ENCODE assay signal across 19 cellular contexts in genomic region chr10:52258791-52259427, GRCh38. TPM values are rescaled to one million over a fixed set of nuclear protein-coding genes. Genes with fewer than 3 reads are reported as not detected.
"Had no signal": no experiment of that assay in that cellular context is flagged by ENCODE, and none has a peak within 500 bp of the region (broad histone marks: within the 10 kb centered on the region; RNA-seq: fewer than 3 reads in every experiment).

No MANE protein-coding gene starts in this region.

- H3K4me1 Mint-ChIP-seq: activated CD4-positive, alpha-beta memory T cell treated with anti-CD3 and anti-CD28 coated beads, Interleukin-2, amount 10 ng/mL, durations not matched to agents 7 days and 5 days; activated naive CD8-positive, alpha-beta T cell treated with anti-CD3 and anti-CD28 coated beads for 36 hours; naive thymus-derived CD8-positive, alpha-beta T cell; T-cell had no signal

- H3K36me3 Mint-ChIP-seq: activated naive CD8-positive, alpha-beta T cell treated with anti-CD3 and anti-CD28 coated beads for 36 hours; naive thymus-derived CD8-positive, alpha-beta T cell; T-cell had no signal

- H3K9me3 Mint-ChIP-seq: activated CD4-positive, alpha-beta memory T cell treated with anti-CD3 and anti-CD28 coated beads, Interleukin-2, amount 10 ng/mL, durations not matched to agents 7 days and 5 days; activated naive CD8-positive, alpha-beta T cell treated with anti-CD3 and anti-CD28 coated beads for 36 hours; naive thymus-derived CD8-positive, alpha-beta T cell; T-cell had no signal

- H3K27ac ChIP-seq: cardiac muscle cell, colonic mucosa, sigmoid colon, upper lobe of left lung had no signal

- H3K4me3 Mint-ChIP-seq: activated CD4-positive, alpha-beta memory T cell treated with anti-CD3 and anti-CD28 coated beads, Interleukin-2, amount 10 ng/mL, durations not matched to agents 7 days and 5 days; activated naive CD8-positive, alpha-beta T cell treated with anti-CD3 and anti-CD28 coated beads for 36 hours; naive thymus-derived CD8-positive, alpha-beta T cell; T-cell had no signal

- H3K27me3 Mint-ChIP-seq: activated CD4-positive, alpha-beta memory T cell treated with anti-CD3 and anti-CD28 coated beads, Interleukin-2, amount 10 ng/mL, durations not matched to agents 7 days and 5 days; activated naive CD8-positive, alpha-beta T cell treated with anti-CD3 and anti-CD28 coated beads for 36 hours; naive thymus-derived CD8-positive, alpha-beta T cell; progenitor cell of endocrine pancreas; T-cell had no signal

- H3K27me3 ChIP-seq: cardiac muscle cell, colonic mucosa, sigmoid colon, upper lobe of left lung had no signal

- H3K27ac Mint-ChIP-seq: activated CD4-positive, alpha-beta memory T cell treated with anti-CD3 and anti-CD28 coated beads, Interleukin-2, amount 10 ng/mL, durations not matched to agents 7 days and 5 days; activated naive CD8-positive, alpha-beta T cell treated with anti-CD3 and anti-CD28 coated beads for 36 hours; naive thymus-derived CD8-positive, alpha-beta T cell; progenitor cell of endocrine pancreas; T-cell had no signal

- H3K36me3 ChIP-seq: cardiac muscle cell, colonic mucosa, sigmoid colon, upper lobe of left lung had no signal

- H3K4me3 ChIP-seq: cardiac muscle cell, colonic mucosa, lung, sigmoid colon, upper lobe of left lung had no signal

- ATAC-seq: naive thymus-derived CD8-positive, alpha-beta T cell; T-cell had no signal

- H3K4me1 ChIP-seq: colonic mucosa had no signal

- DNase-seq: activated CD4-positive, alpha-beta memory T cell treated with anti-CD3 and anti-CD28 coated beads, Interleukin-2, amount 10 ng/mL, durations not matched to agents 7 days and 5 days; activated gamma-delta T cell treated with Interleukin-2 at 50 U/mL for 16 hours; activated naive CD8-positive, alpha-beta T cell treated with anti-CD3 and anti-CD28 coated beads for 36 hours; activated T-cell treated with anti-CD3 and anti-CD28 coated beads, Interleukin-2, amount 50 U/mL, for 48 hours; aorta; colonic mucosa; foreskin melanocyte; hippocampal formation; naive thymus-derived CD8-positive, alpha-beta T cell; nucleus accumbens; sigmoid colon; stimulated activated CD4-positive, alpha-beta T cell treated with anti-CD3 and anti-CD28 coated beads, Interleukin-2, amount 100 ng/mL, for 48 hours; stimulated activated naive CD4-positive, alpha-beta T cell treated with Interleukin-2 at 50 U/mL for 16 hours; T-cell; T1000; upper lobe of left lung had no signal

- H3K9me3 ChIP-seq: colonic mucosa, sigmoid colon, upper lobe of left lung had no signal

RNA-seq across cellular contexts. Expression of gene DKK1, which starts 55.2 kb away (rescaled TPM):
- total RNA-seq: activated CD4-positive, alpha-beta memory T cell treated with anti-CD3 and anti-CD28 coated beads, Interleukin-2, amount 10 ng/mL, durations not matched to agents 7 days and 5 days; activated naive CD8-positive, alpha-beta T cell treated with anti-CD3 and anti-CD28 coated beads for 36 hours; naive thymus-derived CD8-positive, alpha-beta T cell had no signal
